ENCODE assay signal across 11 cellular contexts in genomic region chr1:236465231-236465958, GRCh38. TPM values are rescaled to one million over a fixed set of nuclear protein-coding genes. Genes with fewer than 3 reads are reported as not detected.
DNase-seq lines count a peak whose midpoint lies in the region; ATAC-seq and TF ChIP-seq lines count a peak whose summit lies in the region.
"Had no signal": no experiment of that assay in that cellular context is flagged by ENCODE, and none has a peak within 500 bp of the region (broad histone marks: within the 10 kb centered on the region; RNA-seq: fewer than 3 reads in every experiment).

No MANE protein-coding gene starts in this region.

- H3K79me2 ChIP-seq in KMS-11 (ENCODE audit: insufficient read depth, low read depth) = no peaks in the 10 kb centered on the region

- no peaks in the 10 kb centered on the region for H3K9me3 Mint-ChIP-seq in activated T-cell treated with anti-CD3 and anti-CD28 coated beads, Interleukin-2, amount 50 U/mL, for 72 hours
- H3K9me3 Mint-ChIP-seq in activated T-cell treated with anti-CD3 and anti-CD28 coated beads, Interleukin-2, amount 50 U/mL, for 24 hours = no peaks in the 10 kb centered on the region
- no peaks in the 10 kb centered on the region for H3K9me3 Mint-ChIP-seq in stimulated activated memory B cell treated with anti-CD40 and anti-IgM and Interleukin-4, amounts not matched to agents 10 μg/mL and 1 μg/mL and 100 μg/mL, for 72 hours

- H3K4me3 Mint-ChIP-seq in activated T-cell treated with anti-CD3 and anti-CD28 coated beads, Interleukin-2, amount 50 U/mL, for 72 hours = peak overlapping the region in 1 of 2 donors; percentile 7
- H3K4me3 Mint-ChIP-seq in activated T-cell treated with anti-CD3 and anti-CD28 coated beads, Interleukin-2, amount 50 U/mL, for 24 hours = no peak overlapping the region
- peak overlapping the region; percentile 2 for H3K4me3 Mint-ChIP-seq in stimulated activated memory B cell treated with anti-CD40 and anti-IgM and Interleukin-4, amounts not matched to agents 10 μg/mL and 1 μg/mL and 100 μg/mL, for 72 hours

- TF ChIP-seq CTCF in KMS-11 (conservative IDR thresholded peaks at IDR 0.05; ENCODE audit: low read depth, low read length) = no peak

- no peak for ATAC-seq in activated T-cell treated with anti-CD3 and anti-CD28 coated beads, Interleukin-2, amount 50 U/mL, for 72 hours (replicated peaks in 1 of 2)
- ATAC-seq in HG02763 (IDR thresholded peaks at IDR 0.05; ENCODE audit: unreplicated experiment) (peak; percentile 24), left lobe of liver (no peak)
- ATAC-seq in stimulated activated memory B cell treated with anti-CD40 and anti-IgM and Interleukin-4, amounts not matched to agents 10 μg/mL and 1 μg/mL and 100 μg/mL, for 72 hours = peak; percentile 39

- H3K4me1 Mint-ChIP-seq in activated T-cell treated with anti-CD3 and anti-CD28 coated beads, Interleukin-2, amount 50 U/mL, for 72 hours (ENCODE audit: low read depth) = peaks cover 18% of the 10 kb centered on the region
- H3K4me1 Mint-ChIP-seq in activated T-cell treated with anti-CD3 and anti-CD28 coated beads, Interleukin-2, amount 50 U/mL, for 24 hours (ENCODE audit: low read depth) = peaks cover 23% of the 10 kb centered on the region
- peaks cover 23% of the 10 kb centered on the region for H3K4me1 Mint-ChIP-seq in stimulated activated memory B cell treated with anti-CD40 and anti-IgM and Interleukin-4, amounts not matched to agents 10 μg/mL and 1 μg/mL and 100 μg/mL, for 72 hours

- peaks cover 21% of the 10 kb centered on the region for H3K4me1 ChIP-seq in KMS-11 (ENCODE audit: low read depth, poor library complexity, severe bottlenecking)

- peak overlapping the region; percentile 9 for H3K27ac Mint-ChIP-seq in activated T-cell treated with anti-CD3 and anti-CD28 coated beads, Interleukin-2, amount 50 U/mL, for 72 hours
- H3K27ac Mint-ChIP-seq in activated T-cell treated with anti-CD3 and anti-CD28 coated beads, Interleukin-2, amount 50 U/mL, for 24 hours = no peak overlapping the region
- no peak overlapping the region for H3K27ac Mint-ChIP-seq in stimulated activated memory B cell treated with anti-CD40 and anti-IgM and Interleukin-4, amounts not matched to agents 10 μg/mL and 1 μg/mL and 100 μg/mL, for 72 hours

- no peaks in the 10 kb centered on the region for H4K20me1 ChIP-seq in KMS-11 (ENCODE audit: insufficient read depth)

- H3K27ac ChIP-seq in KMS-11 = no peak overlapping the region
- H3K27ac ChIP-seq: VCaP had no signal

- H3K27me3 ChIP-seq in KMS-11 (ENCODE audit: insufficient read depth, low read depth) = no peaks in the 10 kb centered on the region

- DNase-seq in activated T-cell treated with anti-CD3 and anti-CD28 coated beads, Interleukin-2, amount 50 U/mL, for 72 hours = no peak
- DNase-seq in activated T-cell treated with anti-CD3 and anti-CD28 coated beads, Interleukin-2, amount 50 U/mL, for 24 hours = no peak
- DNase-seq in left lobe of liver (ENCODE audit: low spot score) (no peak), putamen (ENCODE audit: low spot score) (no peak), ureter (ENCODE audit: low spot score) (no peak)
- DNase-seq: activated naive CD4-positive, alpha-beta T cell; MV-4-11 had no signal

- no peak overlapping the region for H2AFZ ChIP-seq in KMS-11 (ENCODE audit: low read depth)

- H3K36me3 ChIP-seq in KMS-11 (ENCODE audit: insufficient read depth) = no peaks in the 10 kb centered on the region

- no peaks in the 10 kb centered on the region for H3K36me3 Mint-ChIP-seq in activated T-cell treated with anti-CD3 and anti-CD28 coated beads, Interleukin-2, amount 50 U/mL, for 72 hours (ENCODE audit: insufficient read depth in 2 of 2)
- no peaks in the 10 kb centered on the region for H3K36me3 Mint-ChIP-seq in activated T-cell treated with anti-CD3 and anti-CD28 coated beads, Interleukin-2, amount 50 U/mL, for 24 hours (ENCODE audit: low read depth)
- no peaks in the 10 kb centered on the region for H3K36me3 Mint-ChIP-seq in stimulated activated memory B cell treated with anti-CD40 and anti-IgM and Interleukin-4, amounts not matched to agents 10 μg/mL and 1 μg/mL and 100 μg/mL, for 72 hours

- peaks cover 45% of the 10 kb centered on the region for H3K27me3 Mint-ChIP-seq in activated T-cell treated with anti-CD3 and anti-CD28 coated beads, Interleukin-2, amount 50 U/mL, for 72 hours (ENCODE audit: low read depth)
- H3K27me3 Mint-ChIP-seq in activated T-cell treated with anti-CD3 and anti-CD28 coated beads, Interleukin-2, amount 50 U/mL, for 24 hours = peaks cover 9% of the 10 kb centered on the region
- H3K27me3 Mint-ChIP-seq in stimulated activated memory B cell treated with anti-CD40 and anti-IgM and Interleukin-4, amounts not matched to agents 10 μg/mL and 1 μg/mL and 100 μg/mL, for 72 hours = peaks cover 80% of the 10 kb centered on the region

- H3K9ac ChIP-seq in KMS-11 = no peak overlapping the region

- no peak overlapping the region for H3K4me3 ChIP-seq in KMS-11 (IDR thresholded peaks at IDR 0.05; ENCODE audit: insufficient read depth, low read depth, low read length)

- H3K4me2 ChIP-seq in KMS-11 = peak overlapping the region; percentile 63

RNA-seq across cellular contexts. Expression of gene LGALS8, which starts 58.4 kb away (rescaled TPM):
- total RNA-seq in activated T-cell treated with anti-CD3 and anti-CD28 coated beads, Interleukin-2, amount 50 U/mL, for 72 hours = 10 to 100 TPM; 70.1 to 96.9 TPM
- 24.4 TPM for total RNA-seq in left lobe of liver
- 94.2 TPM for total RNA-seq in ureter

Comparison
In these comparisons a context has a peak if more than half of its experiments do, and no peak if none do; other contexts are left out.
1. ATAC-seq: peak in HG02763 (single experiment) and stimulated activated memory B cell treated with anti-CD40 and anti-IgM and Interleukin-4, amounts not matched to agents 10 μg/mL and 1 μg/mL and 100 μg/mL, for 72 hours (single experiment); none in activated T-cell treated with anti-CD3 and anti-CD28 coated beads, Interleukin-2, amount 50 U/mL, for 72 hours (0 of 2) and left lobe of liver (single experiment).